8 cellular contexts compared by ENCODE assay signal in genomic region chr9:69671904-69672827, GRCh38. TPM values are rescaled to one million over a fixed set of nuclear protein-coding genes. Genes with fewer than 3 reads are reported as not detected.
A peak's percentile ranks its signal among the peaks of the same experiment; 100 is the strongest.
DNase-seq lines count a peak whose midpoint lies in the region; ATAC-seq and TF ChIP-seq lines count a peak whose summit lies in the region.

Gene APBA1, minus strand, starts transcription at chr9:69672371.

- peak within 1 kb of the TSS; percentile 88 for H3K27ac ChIP-seq in substantia nigra (ENCODE audit: low read depth, low read length, poor library complexity, severe bottlenecking)

- DNase-seq in ACHN (peak; percentile 17), NCI-H748 treated with DMSO at 0.1 percent for 48 hours (lab: John Stamatoyannopoulos, UW) (peak; percentile 38), fibroblast of the aortic adventitia (ENCODE audit: low read depth) (peak; percentile 60), natural killer cell (peak; percentile 30), substantia nigra (lab: John Stamatoyannopoulos, UW) (peak; percentile 26 to 92 (median 77))
- DNase-seq in activated T-helper 2 cell treated with anti-CD3 and anti-CD28 coated beads, Interferon-gamma antibody, Interleukin-2, Interleukin-4, amounts not matched to agents 10 μg/mL and 5 μg/mL and 100 μg/mL, durations not matched to agents 14 hours and 24 hours and 36 hours (ENCODE audit: low spot score) = peak; percentile 22

- TF ChIP-seq CTCF in fibroblast of the aortic adventitia (IDR thresholded peaks at IDR 0.05; ENCODE audit: insufficient read depth, low read length) = no peak
- TF ChIP-seq CTCF in natural killer cell (IDR thresholded peaks at IDR 0.05) = no peak

- ATAC-seq in GM18873 (IDR thresholded peaks at IDR 0.05; ENCODE audit: low FRiP score, unreplicated experiment) = peak; percentile 22
- peak; percentile 35 for ATAC-seq in HG03108 (IDR thresholded peaks at IDR 0.05; ENCODE audit: unreplicated experiment)
- peak; percentile 67 to 73 (median 70) for ATAC-seq in natural killer cell

- peak within 1 kb of the TSS; percentile 77 for H3K4me3 ChIP-seq in fibroblast of the aortic adventitia (ENCODE audit: low read depth, low read length)

- no peak within 1 kb of the TSS for H3K27ac Mint-ChIP-seq in activated T-helper 2 cell treated with anti-CD3 and anti-CD28 coated beads, Interferon-gamma antibody, Interleukin-2, Interleukin-4, amounts not matched to agents 10 μg/mL and 5 μg/mL and 100 μg/mL, durations not matched to agents 14 hours and 24 hours and 36 hours
- H3K27ac Mint-ChIP-seq in natural killer cell = no peak within 1 kb of the TSS

- H3K4me1 Mint-ChIP-seq in activated T-helper 2 cell treated with anti-CD3 and anti-CD28 coated beads, Interferon-gamma antibody, Interleukin-2, Interleukin-4, amounts not matched to agents 10 μg/mL and 5 μg/mL and 100 μg/mL, durations not matched to agents 14 hours and 24 hours and 36 hours (ENCODE audit: low read depth) = peaks cover 21% of the 10 kb centered on the region
- H3K4me1 Mint-ChIP-seq in natural killer cell = peaks cover 8 to 13% of the 10 kb centered on the region in 2 donors

- no peaks in the 10 kb centered on the region for H3K36me3 Mint-ChIP-seq in activated T-helper 2 cell treated with anti-CD3 and anti-CD28 coated beads, Interferon-gamma antibody, Interleukin-2, Interleukin-4, amounts not matched to agents 10 μg/mL and 5 μg/mL and 100 μg/mL, durations not matched to agents 14 hours and 24 hours and 36 hours (ENCODE audit: low read depth)
- H3K36me3 Mint-ChIP-seq in natural killer cell = no peaks in the 10 kb centered on the region

- H3K27me3 Mint-ChIP-seq in activated T-helper 2 cell treated with anti-CD3 and anti-CD28 coated beads, Interferon-gamma antibody, Interleukin-2, Interleukin-4, amounts not matched to agents 10 μg/mL and 5 μg/mL and 100 μg/mL, durations not matched to agents 14 hours and 24 hours and 36 hours (ENCODE audit: low read depth) = peaks cover 39% of the 10 kb centered on the region
- peaks cover 0 to 20% of the 10 kb centered on the region in 2 donors for H3K27me3 Mint-ChIP-seq in natural killer cell (ENCODE audit: low read depth in 2 of 2)

- in situ Hi-C loops in ACHN (cut with HindIII; ENCODE audit: low pct_ligation_motif_present, low pct_unique_long_range_greater_than_20kb, low sequenced_read_pairs) = no loop called here

- peak within 1 kb of the TSS; percentile 83 for H3K4me3 Mint-ChIP-seq in activated T-helper 2 cell treated with anti-CD3 and anti-CD28 coated beads, Interferon-gamma antibody, Interleukin-2, Interleukin-4, amounts not matched to agents 10 μg/mL and 5 μg/mL and 100 μg/mL, durations not matched to agents 14 hours and 24 hours and 36 hours (ENCODE audit: low read depth)
- peak within 1 kb of the TSS; percentile 90 for H3K4me3 Mint-ChIP-seq in natural killer cell

- no peaks in the 10 kb centered on the region for H3K9me3 Mint-ChIP-seq in activated T-helper 2 cell treated with anti-CD3 and anti-CD28 coated beads, Interferon-gamma antibody, Interleukin-2, Interleukin-4, amounts not matched to agents 10 μg/mL and 5 μg/mL and 100 μg/mL, durations not matched to agents 14 hours and 24 hours and 36 hours
- no peaks in the 10 kb centered on the region for H3K9me3 Mint-ChIP-seq in natural killer cell

- intact Hi-C loops in activated T-helper 2 cell treated with anti-CD3 and anti-CD28 coated beads, Interferon-gamma antibody, Interleukin-2, Interleukin-4, amounts not matched to agents 10 μg/mL and 5 μg/mL and 100 μg/mL, durations not matched to agents 14 hours and 24 hours and 36 hours (cut with micrococcal nuclease) = loop anchor here (1.0 to 5.0 kb wide), 3 partner anchors 87 to 247 kb away; no protein-coding TSS in a partner anchor
- intact Hi-C loops in natural killer cell (cut with micrococcal nuclease) = loop anchor here (5.0 kb wide), 1 partner anchor 85 kb away; no protein-coding TSS in a partner anchor

RNA-seq across cellular contexts. Expression of gene APBA1, which starts in this region (rescaled TPM):
- 0.98 and 0.99 TPM in 2 replicates for total RNA-seq in activated T-helper 2 cell treated with anti-CD3 and anti-CD28 coated beads, Interferon-gamma antibody, Interleukin-2, Interleukin-4, amounts not matched to agents 10 μg/mL and 5 μg/mL and 100 μg/mL, durations not matched to agents 14 hours and 24 hours and 36 hours
- total RNA-seq in fibroblast of the aortic adventitia (ENCODE audit: low replicate concordance) (2.7 and 12.4 TPM in 2 replicates), natural killer cell (under 1 TPM; 0.11 to 0.31 (median 0.13) TPM)

Comparison
In these comparisons a context has a peak if more than half of its experiments do, and no peak if none do; other contexts are left out.
1. Peak in every context shown above with its lines: DNase-seq, ATAC-seq, H3K4me3 ChIP-seq and H3K27ac ChIP-seq.
2. Peak in DNase-seq in activated T-helper 2 cell treated with anti-CD3 and anti-CD28 coated beads, Interferon-gamma antibody, Interleukin-2, Interleukin-4, amounts not matched to agents 10 μg/mL and 5 μg/mL and 100 μg/mL, durations not matched to agents 14 hours and 24 hours and 36 hours; RNA of the gene not detected or under 1 TPM.
3. Peak in DNase-seq and ATAC-seq in natural killer cell; RNA of the gene not detected or under 1 TPM.
4. DNase-seq: peak in every context shown above with its lines; median percentile 77 in substantia nigra; 60 in fibroblast of the aortic adventitia; 38 in NCI-H748 treated with DMSO at 0.1 percent for 48 hours; 30 in natural killer cell; 22 in activated T-helper 2 cell treated with anti-CD3 and anti-CD28 coated beads, Interferon-gamma antibody, Interleukin-2, Interleukin-4, amounts not matched to agents 10 μg/mL and 5 μg/mL and 100 μg/mL, durations not matched to agents 14 hours and 24 hours and 36 hours; 17 in ACHN.